Comparison of ENCODE assay signal across 8 cellular contexts in the genomic region with DNA sequence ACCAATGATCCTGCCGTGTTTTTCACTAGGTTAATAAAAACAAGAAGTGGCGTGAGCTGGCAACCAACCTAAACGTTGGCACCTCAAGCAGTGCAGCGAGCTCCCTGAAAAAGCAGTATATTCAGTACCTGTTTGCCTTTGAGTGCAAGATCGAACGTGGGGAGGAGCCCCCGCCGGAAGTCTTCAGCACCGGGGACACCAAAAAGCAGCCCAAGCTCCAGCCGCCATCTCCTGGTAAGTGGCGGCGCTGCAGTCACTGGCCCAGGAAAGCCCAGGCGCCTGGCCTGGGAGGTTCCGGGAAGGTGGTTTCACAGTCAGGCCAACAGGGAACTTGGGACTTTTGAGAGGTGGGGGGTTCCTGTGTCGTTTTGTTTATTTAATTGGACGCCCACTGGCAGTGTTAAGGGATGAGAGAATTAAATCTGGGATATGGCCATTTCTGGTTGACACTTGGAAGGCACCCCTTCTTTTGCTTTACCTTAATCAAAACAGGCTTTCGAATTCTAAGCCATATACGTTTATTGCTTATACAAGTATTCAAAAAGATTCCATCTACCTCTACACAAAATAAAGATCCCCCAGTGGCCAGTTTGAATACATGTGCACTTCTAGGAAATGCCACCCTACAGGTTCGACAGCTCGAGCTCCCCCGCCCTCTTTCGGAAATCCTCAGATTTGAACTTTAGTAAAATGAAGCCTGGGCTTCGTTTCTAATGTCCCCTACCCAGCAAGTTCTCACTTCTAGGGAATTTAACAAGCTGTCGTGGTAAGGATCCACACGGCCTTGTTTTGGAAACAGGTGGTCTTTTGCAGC.
DNase-seq lines count a peak whose midpoint lies in the region; ATAC-seq and TF ChIP-seq lines count a peak whose summit lies in the region.

No MANE protein-coding gene starts in this region.

- peak; percentile 74 for ATAC-seq in activated CD8-positive, alpha-beta T cell treated with anti-CD3 and anti-CD28 coated beads, Interleukin-2, amount 10 ng/mL, durations not matched to agents 7 days and 5 days

- H3K9me3 Mint-ChIP-seq in activated CD8-positive, alpha-beta T cell treated with anti-CD3 and anti-CD28 coated beads, Interleukin-2, amount 10 ng/mL, durations not matched to agents 7 days and 5 days (ENCODE audit: insufficient read depth) = no peaks in the 10 kb centered on the region

- peaks cover 22% of the 10 kb centered on the region for H3K36me3 Mint-ChIP-seq in activated CD8-positive, alpha-beta T cell treated with anti-CD3 and anti-CD28 coated beads, Interleukin-2, amount 10 ng/mL, durations not matched to agents 7 days and 5 days (ENCODE audit: low read depth)

- no peak overlapping the region for H3K4me3 Mint-ChIP-seq in activated CD8-positive, alpha-beta T cell treated with anti-CD3 and anti-CD28 coated beads, Interleukin-2, amount 10 ng/mL, durations not matched to agents 7 days and 5 days

- POLR2A ChIA-PET in AG04449 (lab: Yijun Ruan, JAX) = no interaction called here
- POLR2A ChIA-PET in activated CD8-positive, alpha-beta T cell treated with anti-CD3 and anti-CD28 coated beads, Interleukin-2, amount 10 ng/mL, durations not matched to agents 7 days and 5 days (lab: Charles Lee) = no interaction called here

- DNase-seq in AG04449 (ENCODE audit: low read depth, low spot score) (no peak), GM20000 (ENCODE audit: low spot score) (peak; percentile 44), NCI-H460 (ENCODE audit: extremely low read depth, low read depth) (peak; percentile 25), medulla oblongata (ENCODE audit: extremely low spot score) (peak; percentile 79), NCI-H1048 (lab: John Stamatoyannopoulos, UW) (no peak)
- peak; percentile 67 for DNase-seq in activated CD8-positive, alpha-beta T cell treated with anti-CD3 and anti-CD28 coated beads, Interleukin-2, amount 10 ng/mL, durations not matched to agents 7 days and 5 days
- DNase-seq in effector CD8-positive, alpha-beta T cell (lab: John Stamatoyannopoulos, UW) = peak; percentile 19
- peak; percentile 12 for DNase-seq in stimulated activated CD8-positive, alpha-beta memory T cell treated with anti-CD3 and anti-CD28 coated beads, Interleukin-12 subunit alpha, Interleukin-12 subunit beta, amount 100 ng/mL, for 1 hour (ENCODE audit: low read depth)

- CTCF ChIA-PET in AG04449 (lab: Yijun Ruan, JAX) = interaction anchor here (0.6 to 5.7 kb wide), 29 partner anchors 8 to 620 kb away, joined by 3 to 52 read pairs (median 4); no protein-coding TSS in a partner anchor
- CTCF ChIA-PET in activated CD8-positive, alpha-beta T cell treated with anti-CD3 and anti-CD28 coated beads, Interleukin-2, amount 10 ng/mL, durations not matched to agents 7 days and 5 days (lab: Charles Lee) = interaction anchor here (0.5 to 4.0 kb wide), 21 partner anchors 10 to 441 kb away, joined by 3 to 24 read pairs (median 3); no protein-coding TSS in a partner anchor

- H3K4me1 Mint-ChIP-seq in activated CD8-positive, alpha-beta T cell treated with anti-CD3 and anti-CD28 coated beads, Interleukin-2, amount 10 ng/mL, durations not matched to agents 7 days and 5 days (ENCODE audit: low read depth) = peaks cover 14% of the 10 kb centered on the region

- no peak overlapping the region for H3K4me3 ChIP-seq in AG04449 (ENCODE audit: low read depth, low read length)

- peak overlapping the region; percentile 64 for H3K27ac Mint-ChIP-seq in activated CD8-positive, alpha-beta T cell treated with anti-CD3 and anti-CD28 coated beads, Interleukin-2, amount 10 ng/mL, durations not matched to agents 7 days and 5 days

- H3K27me3 Mint-ChIP-seq in activated CD8-positive, alpha-beta T cell treated with anti-CD3 and anti-CD28 coated beads, Interleukin-2, amount 10 ng/mL, durations not matched to agents 7 days and 5 days (ENCODE audit: low read depth) = no peaks in the 10 kb centered on the region

- peak; percentile 95 for TF ChIP-seq CTCF in AG04449 (IDR thresholded peaks at IDR 0.05; ENCODE audit: insufficient read depth, low read length, missing control alignments)
- no peak for TF ChIP-seq CTCF in GM20000 (IDR thresholded peaks at IDR 0.05; ENCODE audit: extremely low read depth, missing control alignments)

Comparison
In these comparisons a context has a peak if more than half of its experiments do, and no peak if none do; other contexts are left out.
1. DNase-seq: peak in GM20000 (single experiment), NCI-H460 (single experiment), activated CD8-positive, alpha-beta T cell treated with anti-CD3 and anti-CD28 coated beads, Interleukin-2, amount 10 ng/mL, durations not matched to agents 7 days and 5 days (single experiment), effector CD8-positive, alpha-beta T cell (single experiment), medulla oblongata (single experiment) and stimulated activated CD8-positive, alpha-beta memory T cell treated with anti-CD3 and anti-CD28 coated beads, Interleukin-12 subunit alpha, Interleukin-12 subunit beta, amount 100 ng/mL, for 1 hour (single experiment); none in AG04449 (single experiment) and NCI-H1048 (single experiment).